ENCODE assay signal across 8 cellular contexts in the genomic region with DNA sequence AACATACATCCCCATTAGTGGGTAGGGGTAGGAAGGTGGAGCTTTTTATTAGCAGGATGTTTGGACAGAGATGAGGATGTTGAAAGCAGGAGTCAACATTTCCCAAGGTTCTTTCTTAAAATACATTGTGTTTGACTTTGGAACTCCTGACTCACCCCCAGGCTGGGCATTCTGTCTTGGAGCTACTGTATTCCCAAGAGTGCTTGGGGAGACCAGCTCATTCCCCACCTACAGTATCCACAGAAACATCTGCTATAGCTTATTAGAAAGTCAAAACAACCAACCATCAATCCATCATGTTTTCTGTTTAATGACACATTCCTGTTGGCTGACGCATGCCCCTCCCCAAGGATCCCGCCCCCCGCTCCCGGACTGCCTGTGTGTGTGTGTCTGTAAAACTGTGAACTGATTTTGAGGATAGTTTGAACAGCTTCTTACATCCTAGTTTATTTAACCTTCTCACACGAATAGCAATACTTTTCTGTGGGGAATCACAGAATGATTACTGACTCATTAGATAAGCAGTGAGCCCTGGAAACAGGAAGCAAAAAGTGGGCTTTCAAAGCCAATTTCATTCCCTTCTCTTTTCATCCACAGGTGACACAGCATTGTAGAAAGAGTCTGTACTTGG.
DNase-seq lines count a peak whose midpoint lies in the region; ATAC-seq and TF ChIP-seq lines count a peak whose summit lies in the region.

No MANE protein-coding gene starts in this region.

- peaks cover 2% of the 10 kb centered on the region for H3K36me3 Mint-ChIP-seq in osteocyte (ENCODE audit: unreplicated experiment)

- H3K9me3 Mint-ChIP-seq in osteocyte (ENCODE audit: unreplicated experiment), result no peaks in the 10 kb centered on the region

- DNase-seq in Caki2 (ENCODE audit: low read depth) (peak; percentile 96), NCI-H526 treated with DMSO at 0.1 percent for 48 hours (lab: John Stamatoyannopoulos, UW) (peak; percentile 93), epithelial cell of proximal tubule (ENCODE audit: low read depth) (peak; percentile 52), osteocyte (ENCODE audit: extremely low spot score, unreplicated experiment) (peak; percentile 89), amniotic stem cell (lab: John Stamatoyannopoulos, UW) (no peak), GM19238 (ENCODE audit: insufficient read length, low spot score) (no peak)

- in situ Hi-C loops in Caki2 (cut with HindIII; ENCODE audit: low pct_unique_long_range_greater_than_20kb, low sequenced_read_pairs), result no loop called here

- ATAC-seq in HG02970 (IDR thresholded peaks at IDR 0.05; ENCODE audit: low FRiP score, unreplicated experiment), result no peak
- ATAC-seq in HG03442 (IDR thresholded peaks at IDR 0.05; ENCODE audit: unreplicated experiment), result no peak

- peaks cover 67% of the 10 kb centered on the region for H3K4me1 Mint-ChIP-seq in osteocyte (ENCODE audit: unreplicated experiment)

- H3K27me3 Mint-ChIP-seq in osteocyte (ENCODE audit: unreplicated experiment), result no peaks in the 10 kb centered on the region

- H3K4me3 Mint-ChIP-seq in osteocyte (ENCODE audit: unreplicated experiment), result no peak overlapping the region

- no peak overlapping the region for H3K4me3 ChIP-seq in epithelial cell of proximal tubule (ENCODE audit: low read depth, low read length)

- H3K27ac Mint-ChIP-seq in osteocyte (ENCODE audit: unreplicated experiment), result peak overlapping the region; percentile 95

- no peak for TF ChIP-seq CTCF in epithelial cell of proximal tubule (conservative IDR thresholded peaks at IDR 0.05; ENCODE audit: low read depth, low read length)
- no peak for TF ChIP-seq CTCF in osteocyte (IDR thresholded peaks at IDR 0.05)

Comparison
In these comparisons a context has a peak if more than half of its experiments do, and no peak if none do; other contexts are left out.
1. DNase-seq: peak in Caki2 (single experiment), NCI-H526 treated with DMSO at 0.1 percent for 48 hours (single experiment), epithelial cell of proximal tubule (single experiment) and osteocyte (single experiment); none in amniotic stem cell (single experiment) and GM19238 (single experiment).